27 cellular contexts compared by ENCODE assay signal in the genomic region with DNA sequence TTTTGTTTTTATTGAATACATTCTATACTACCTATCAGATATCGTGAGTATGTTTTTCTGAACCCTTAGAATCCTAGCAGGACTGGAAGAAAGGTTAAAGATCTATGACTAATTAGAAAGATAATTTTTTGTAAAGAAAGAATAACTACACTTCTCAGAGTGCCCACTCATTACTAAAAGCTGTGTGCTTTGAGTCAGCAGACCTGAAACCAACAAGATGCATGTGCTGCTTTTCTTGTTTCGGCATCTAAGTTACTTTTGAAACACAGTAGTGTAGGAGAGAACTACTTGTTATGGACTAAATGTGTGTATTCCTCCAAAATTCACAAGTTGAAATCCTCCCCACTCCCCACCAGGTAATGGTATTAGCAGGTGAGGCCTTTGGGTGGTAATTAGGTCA.
"Had no signal": no experiment of that assay in that cellular context is flagged by ENCODE, and none has a peak within 500 bp of the region (broad histone marks: within the 10 kb centered on the region; RNA-seq: fewer than 3 reads in every experiment).

No MANE protein-coding gene starts in this region.

- H3K4me3 Mint-ChIP-seq: nephron; neural progenitor cell; stimulated activated effector memory CD8-positive, alpha-beta T cell treated with anti-CD3 and anti-CD28 coated beads, Interleukin-12 subunit alpha, Interleukin-12 subunit beta, amount 100 ng/mL, for 72 hours; stimulated activated naive B cell treated with anti-CD40 and anti-IgM and Interleukin-4, amounts not matched to agents 10 μg/mL and 1 μg/mL and 100 μg/mL, for 72 hours; stimulated activated naive CD8-positive, alpha-beta T cell treated with anti-CD3 and anti-CD28 coated beads, Interleukin-15, Interleukin-2, amounts not matched to agents 100 ng/mL and 50 ng/mL, for 24 hours had no signal

- H3K27ac Mint-ChIP-seq: nephron; neural progenitor cell; progenitor cell of endocrine pancreas; stimulated activated effector memory CD8-positive, alpha-beta T cell treated with anti-CD3 and anti-CD28 coated beads, Interleukin-12 subunit alpha, Interleukin-12 subunit beta, amount 100 ng/mL, for 72 hours; stimulated activated naive B cell treated with anti-CD40 and anti-IgM and Interleukin-4, amounts not matched to agents 10 μg/mL and 1 μg/mL and 100 μg/mL, for 72 hours; stimulated activated naive CD8-positive, alpha-beta T cell treated with anti-CD3 and anti-CD28 coated beads, Interleukin-15, Interleukin-2, amounts not matched to agents 100 ng/mL and 50 ng/mL, for 24 hours had no signal

- ATAC-seq: psoas muscle; right cardiac atrium; right lobe of liver; stimulated activated effector memory CD8-positive, alpha-beta T cell treated with anti-CD3 and anti-CD28 coated beads, Interleukin-12 subunit alpha, Interleukin-12 subunit beta, amount 100 ng/mL, for 72 hours had no signal

- H3K27me3 ChIP-seq: neural progenitor cell, ovary, right lobe of liver, sigmoid colon, stomach, thyroid gland, tibial nerve, upper lobe of left lung, vagina had no signal

- H3K4me1 Mint-ChIP-seq: stimulated activated effector memory CD8-positive, alpha-beta T cell treated with anti-CD3 and anti-CD28 coated beads, Interleukin-12 subunit alpha, Interleukin-12 subunit beta, amount 100 ng/mL, for 72 hours; stimulated activated naive B cell treated with anti-CD40 and anti-IgM and Interleukin-4, amounts not matched to agents 10 μg/mL and 1 μg/mL and 100 μg/mL, for 72 hours had no signal

- H3K4me2 ChIP-seq: neural progenitor cell had no signal

- DNase-seq: occipital lobe; ovary; posterior cingulate gyrus; psoas muscle; right cardiac atrium; right lobe of liver; sigmoid colon; small intestine; stimulated activated CD4-positive, alpha-beta T cell treated with anti-CD3 and anti-CD28 coated beads, Interleukin-15, amount 100 ng/mL, for 24 hours; stimulated activated CD4-positive, alpha-beta T cell treated with anti-CD3 and anti-CD28 coated beads, Interleukin-2, amount 100 ng/mL, for 24 hours; stimulated activated CD4-positive, alpha-beta T cell treated with anti-CD3 and anti-CD28 coated beads, Interleukin-2, amount 100 ng/mL, for 48 hours; stimulated activated CD4-positive, alpha-beta T cell treated with anti-CD3 and anti-CD28 coated beads, Interleukin-4, amount 100 ng/mL, for 24 hours; stimulated activated naive B cell treated with anti-CD40 and anti-IgM and Interleukin-4, amounts not matched to agents 10 μg/mL and 1 μg/mL and 100 μg/mL, for 72 hours; stimulated activated naive CD4-positive, alpha-beta T cell treated with Interleukin-2 at 50 U/mL for 16 hours; stomach; thyroid gland; trophoblast cell; upper lobe of left lung had no signal

- H3K9me3 Mint-ChIP-seq: nephron; neural progenitor cell; stimulated activated naive B cell treated with anti-CD40 and anti-IgM and Interleukin-4, amounts not matched to agents 10 μg/mL and 1 μg/mL and 100 μg/mL, for 72 hours had no signal

- H2AFZ ChIP-seq: neural progenitor cell, parathyroid adenoma had no signal

- H3K4me3 ChIP-seq: neural progenitor cell, ovary, psoas muscle, right lobe of liver, sigmoid colon, stomach, thoracic aorta, thyroid gland, tibial nerve, upper lobe of left lung, vagina had no signal

- H3K36me3 Mint-ChIP-seq: neural progenitor cell; stimulated activated effector memory CD8-positive, alpha-beta T cell treated with anti-CD3 and anti-CD28 coated beads, Interleukin-12 subunit alpha, Interleukin-12 subunit beta, amount 100 ng/mL, for 72 hours; stimulated activated naive B cell treated with anti-CD40 and anti-IgM and Interleukin-4, amounts not matched to agents 10 μg/mL and 1 μg/mL and 100 μg/mL, for 72 hours had no signal

- H3K4me1 ChIP-seq: parathyroid adenoma, psoas muscle, right lobe of liver, stomach, thyroid gland, tibial nerve, upper lobe of left lung, vagina had no signal

- H3K79me2 ChIP-seq: parathyroid adenoma had no signal

- H3K27me3 Mint-ChIP-seq: stimulated activated naive B cell treated with anti-CD40 and anti-IgM and Interleukin-4, amounts not matched to agents 10 μg/mL and 1 μg/mL and 100 μg/mL, for 72 hours had no signal

- H3K36me3 ChIP-seq: neural progenitor cell, ovary, right lobe of liver, sigmoid colon, stomach, thoracic aorta, thyroid gland, tibial nerve, upper lobe of left lung, vagina had no signal

- H3K27ac ChIP-seq: neural progenitor cell, ovary, parathyroid adenoma, psoas muscle, right lobe of liver, sigmoid colon, stomach, thoracic aorta, thyroid gland, tibial nerve, upper lobe of left lung, vagina had no signal
